1 cellular context compared by ENCODE assay signal in genomic region chr5:54746346-54746745, GRCh38.
TF ChIP-seq lines count a peak whose summit lies in the region.

No MANE protein-coding gene starts in this region.

TF ChIP-seq in IMR-90, 13 proteins besides CTCF, POLR2A, EP300 and RAD21 (continued from another document):
- TF ChIP-seq FOS (IDR thresholded peaks at IDR 0.05; ENCODE audit: low read depth, low read length) (no peak), RCOR1 (IDR thresholded peaks at IDR 0.05; ENCODE audit: insufficient replicate concordance, low read length) (no peak), ELK1 (IDR thresholded peaks at IDR 0.05; ENCODE audit: borderline replicate concordance, low read depth, low read length) (no peak)
